20 cellular contexts compared by ENCODE assay signal in the genomic region with DNA sequence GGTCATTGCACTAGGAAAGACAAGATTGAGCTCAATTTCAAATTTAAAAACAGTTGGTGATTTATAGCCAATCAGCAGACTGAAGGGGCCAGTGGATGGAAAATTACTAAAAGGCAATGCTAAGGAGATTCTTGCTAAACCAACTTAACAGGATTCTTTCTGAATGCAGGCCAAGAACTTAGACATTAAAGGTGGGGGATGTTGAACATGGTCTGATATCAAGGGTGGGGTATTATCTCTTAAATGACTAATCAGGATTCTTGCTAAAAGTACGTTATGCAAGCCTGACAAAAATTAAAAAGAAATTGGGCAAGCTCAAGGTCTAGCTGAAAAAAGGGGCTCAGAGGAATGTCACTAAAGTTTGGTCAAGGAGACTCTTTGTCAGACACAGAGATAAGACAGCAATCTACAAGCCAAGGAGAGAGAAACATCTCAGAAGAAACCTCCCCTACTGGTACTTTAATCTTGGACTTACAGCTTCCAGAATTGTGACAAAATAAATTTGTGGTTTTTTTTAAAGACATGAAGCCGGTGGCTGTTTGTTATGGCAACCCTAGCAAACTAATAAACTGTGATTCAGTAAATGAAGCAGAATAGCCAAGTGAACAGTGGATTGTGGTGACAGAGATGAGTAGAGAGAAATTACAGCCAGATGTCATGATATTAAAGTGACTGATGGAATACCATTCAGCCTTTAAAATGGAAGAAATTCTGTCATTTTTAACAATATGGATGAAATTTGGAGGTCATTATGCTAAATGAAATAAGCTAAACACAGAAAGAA.
DNase-seq lines count a peak whose midpoint lies in the region; TF ChIP-seq lines count a peak whose summit lies in the region.
"Had no signal": no experiment of that assay in that cellular context is flagged by ENCODE, and none has a peak within 500 bp of the region (broad histone marks: within the 10 kb centered on the region; RNA-seq: fewer than 3 reads in every experiment).

No MANE protein-coding gene starts in this region.

- H3K27me3 ChIP-seq in CD8-positive, alpha-beta memory T cell (ENCODE audit: insufficient read depth, low read length, poor library complexity, severe bottlenecking) = no peaks in the 10 kb centered on the region
- H3K27me3 ChIP-seq in PC-9 (ENCODE audit: insufficient read depth, low read depth) = no peaks in the 10 kb centered on the region
- H3K27me3 ChIP-seq: Peyer's patch had no signal

- no peak overlapping the region for H3K4me3 ChIP-seq in fibroblast of mammary gland (ENCODE audit: control insufficient read depth, low read depth, low read length)
- H3K4me3 ChIP-seq in CD8-positive, alpha-beta memory T cell (ENCODE audit: low read length) = no peak overlapping the region
- H3K4me3 ChIP-seq in PC-9 = no peak overlapping the region
- H3K4me3 ChIP-seq: Peyer's patch had no signal

- peaks cover 31% of the 10 kb centered on the region for H3K9me3 Mint-ChIP-seq in nephron progenitor cell
- H3K9me3 Mint-ChIP-seq in CD8-positive, alpha-beta memory T cell = peaks cover 0 to 5% (median 3%) of the 10 kb centered on the region in 5 donors
- H3K9me3 Mint-ChIP-seq in MCF 10A (ENCODE audit: unreplicated experiment) = peaks cover 23% of the 10 kb centered on the region

- H3K79me2 ChIP-seq in PC-9 (ENCODE audit: low read depth) = no peaks in the 10 kb centered on the region

- no TSS peak for BruUV-seq in PC-9 (replicated peaks; lab: Mats Ljungman, UMichigan)
- BruUV-seq in MCF 10A (replicated peaks; lab: Mats Ljungman, UMichigan) = no TSS peak

- H3K4me1 Mint-ChIP-seq in nephron progenitor cell = peaks cover 22% of the 10 kb centered on the region
- no peaks in the 10 kb centered on the region for H3K4me1 Mint-ChIP-seq in CD8-positive, alpha-beta memory T cell
- peaks cover 5% of the 10 kb centered on the region for H3K4me1 Mint-ChIP-seq in MCF 10A (ENCODE audit: insufficient read depth, unreplicated experiment)
- H3K4me1 Mint-ChIP-seq: IgD-negative memory B cell had no signal

- intact Hi-C loops in PC-9 (cut with micrococcal nuclease; ENCODE audit: unreplicated experiment) (no loop called here), MCF 10A (cut with micrococcal nuclease) (no loop called here)

- no peak overlapping the region for H3K4me2 ChIP-seq in PC-9

- CTCF ChIA-PET in CD8-positive, alpha-beta memory T cell (lab: Charles Lee) = no interaction called here
- CTCF ChIA-PET in PC-9 (lab: Charles Lee) = no interaction called here
- CTCF ChIA-PET in MCF 10A (lab: Yijun Ruan, JAX) = no interaction called here

- H3F3A ChIP-seq in PC-9 (ENCODE audit: insufficient read depth, low read depth) = no peaks in the 10 kb centered on the region

- H4K20me1 ChIP-seq in PC-9 (ENCODE audit: insufficient read depth) = no peaks in the 10 kb centered on the region

- no peak overlapping the region for H2AFZ ChIP-seq in PC-9

- H3K27ac ChIP-seq in CD8-positive, alpha-beta memory T cell (ENCODE audit: low read depth, low read length) = no peak overlapping the region
- no peak overlapping the region for H3K27ac ChIP-seq in PC-9
- H3K27ac ChIP-seq: 22Rv1, C4-2B, Peyer's patch had no signal

- peak; percentile 2 for DNase-seq in H4 (ENCODE audit: low spot score)
- peak; percentile 54 for DNase-seq in amniotic epithelial cell (ENCODE audit: low read depth)
- peak; percentile 22 for DNase-seq in fibroblast of mammary gland (ENCODE audit: low read depth)
- no peak for DNase-seq in nephron progenitor cell
- no peak for DNase-seq in CD8-positive, alpha-beta memory T cell
- DNase-seq in PC-9 = no peak
- DNase-seq in MCF 10A (ENCODE audit: unreplicated experiment) = no peak
- no peak for DNase-seq in MV-4-11 (lab: John Stamatoyannopoulos, UW)
- DNase-seq: AML-193, DMS79 treated with DMSO at 0.1 percent for 48 hours, GOT3, Kasumi-1, NCI-H1417, NCI-H187 treated with DMSO at 0.1 percent for 48 hours, NCI-H345, NCI-H524 treated with DMSO at 0.1 percent for 48 hours, Peyer's patch had no signal

- H3K27me3 Mint-ChIP-seq in nephron progenitor cell (ENCODE audit: low read depth, poor library complexity) (no peaks in the 10 kb centered on the region), MCF 10A (ENCODE audit: insufficient read depth, unreplicated experiment) (peaks cover 40% of the 10 kb centered on the region)
- H3K27me3 Mint-ChIP-seq in CD8-positive, alpha-beta memory T cell = no peaks in the 10 kb centered on the region
- H3K27me3 Mint-ChIP-seq: IgD-negative memory B cell had no signal

- TF ChIP-seq CTCF in fibroblast of mammary gland (conservative IDR thresholded peaks at IDR 0.05; ENCODE audit: control insufficient read depth, insufficient read depth, low read depth, low read length) = no peak
- no peak for TF ChIP-seq CTCF in nephron progenitor cell (IDR thresholded peaks at IDR 0.05)
- no peak for TF ChIP-seq CTCF in PC-9 (conservative IDR thresholded peaks at IDR 0.05)
- TF ChIP-seq CTCF in MCF 10A (IDR thresholded peaks at IDR 0.05; ENCODE audit: unreplicated experiment) = no peak

- no peaks in the 10 kb centered on the region for H3K4me1 ChIP-seq in CD8-positive, alpha-beta memory T cell (ENCODE audit: insufficient read depth, low read length)
- H3K4me1 ChIP-seq in PC-9 (replicated peaks; ENCODE audit: insufficient read depth) = no peaks in the 10 kb centered on the region
- H3K4me1 ChIP-seq: Peyer's patch had no signal

- H3K4me3 Mint-ChIP-seq in nephron progenitor cell = no peak overlapping the region
- no peak overlapping the region for H3K4me3 Mint-ChIP-seq in CD8-positive, alpha-beta memory T cell
- H3K4me3 Mint-ChIP-seq in MCF 10A (ENCODE audit: unreplicated experiment) = no peak overlapping the region
- H3K4me3 Mint-ChIP-seq: IgD-negative memory B cell had no signal

- H3K36me3 Mint-ChIP-seq in nephron progenitor cell (ENCODE audit: low read depth) (peaks cover 17% of the 10 kb centered on the region), MCF 10A (ENCODE audit: insufficient read depth, unreplicated experiment) (no peaks in the 10 kb centered on the region)
- no peaks in the 10 kb centered on the region for H3K36me3 Mint-ChIP-seq in CD8-positive, alpha-beta memory T cell
- H3K36me3 Mint-ChIP-seq: IgD-negative memory B cell had no signal

- H3K36me3 ChIP-seq in CD8-positive, alpha-beta memory T cell (ENCODE audit: insufficient read depth, low read length) = no peaks in the 10 kb centered on the region
- no peaks in the 10 kb centered on the region for H3K36me3 ChIP-seq in PC-9 (ENCODE audit: low read depth)
- H3K36me3 ChIP-seq: Peyer's patch had no signal

- H3K9me3 ChIP-seq in CD8-positive, alpha-beta memory T cell (ENCODE audit: low read length) = no peaks in the 10 kb centered on the region
- no peaks in the 10 kb centered on the region for H3K9me3 ChIP-seq in PC-9 (ENCODE audit: insufficient read depth, low read depth)
- H3K9me3 ChIP-seq: Peyer's patch had no signal

- POLR2A ChIA-PET in CD8-positive, alpha-beta memory T cell (lab: Charles Lee) = no interaction called here
- POLR2A ChIA-PET in PC-9 (lab: Charles Lee; ENCODE audit: unreplicated experiment) (interaction anchor here (0.6 kb wide), 1 partner anchor 131 kb away, joined by 19 read pairs; no protein-coding TSS in a partner anchor), MCF 10A (lab: Yijun Ruan, JAX) (interaction anchor here (1.7 kb wide), 1 partner anchor 12 kb away, joined by 5 read pairs; no protein-coding TSS in a partner anchor)

- H3K27ac Mint-ChIP-seq in nephron progenitor cell = peak overlapping the region; percentile 17
- H3K27ac Mint-ChIP-seq in CD8-positive, alpha-beta memory T cell = no peak overlapping the region
- no peak overlapping the region for H3K27ac Mint-ChIP-seq in MCF 10A (ENCODE audit: low read depth, unreplicated experiment)
- H3K27ac Mint-ChIP-seq: IgD-negative memory B cell had no signal

- no peaks in the 10 kb centered on the region for H3K9me2 ChIP-seq in PC-9 (ENCODE audit: insufficient read depth)

Comparison
In these comparisons a context has a peak if more than half of its experiments do, and no peak if none do; other contexts are left out.
1. DNase-seq: peak in H4 (single experiment), amniotic epithelial cell (single experiment) and fibroblast of mammary gland (single experiment); none in nephron progenitor cell (single experiment), CD8-positive, alpha-beta memory T cell (0 of 5), PC-9 (0 of 2), MCF 10A (single experiment) and MV-4-11 (single experiment).